ENCODE assay signal across 12 cellular contexts in the genomic region with DNA sequence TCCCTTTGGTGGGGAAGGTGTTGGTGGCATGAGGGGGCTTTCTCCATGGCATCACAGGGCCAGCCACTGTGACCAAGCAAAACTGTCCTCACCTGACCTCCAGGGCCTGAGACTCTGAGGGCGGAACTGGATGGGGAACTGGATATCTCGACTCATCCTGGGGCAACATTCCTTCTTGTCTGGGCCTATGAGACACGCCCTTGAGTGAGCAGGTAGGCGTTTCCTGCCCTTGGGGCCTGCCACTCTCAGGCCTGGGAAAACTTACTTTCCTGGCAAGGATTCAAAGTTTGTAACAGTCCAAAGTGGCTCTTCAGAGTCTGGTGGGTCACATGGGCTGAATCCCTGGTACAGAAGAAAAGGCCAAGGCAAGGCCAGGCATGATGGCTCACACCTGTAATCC. TPM values are rescaled to one million over a fixed set of nuclear protein-coding genes. Genes with fewer than 3 reads are reported as not detected.
A peak's percentile ranks its signal among the peaks of the same experiment; 100 is the strongest.
DNase-seq lines count a peak whose midpoint lies in the region; ATAC-seq and TF ChIP-seq lines count a peak whose summit lies in the region.
"Had no signal": no experiment of that assay in that cellular context is flagged by ENCODE, and none has a peak within 500 bp of the region (broad histone marks: within the 10 kb centered on the region; RNA-seq: fewer than 3 reads in every experiment).

No MANE protein-coding gene starts in this region.

- TF ChIP-seq POLR2A in stomach (IDR thresholded peaks at IDR 0.05): no peak

- DNase-seq in ACHN (peak; percentile 18), HS-5 (ENCODE audit: low read depth) (peak; percentile 39), T47D (ENCODE audit: low read depth in 1 of 2, low spot score in 1 of 2) (peak; percentile 4 to 89), left kidney (ENCODE audit: low read depth, low spot score) (peak; percentile 74), COR-L47 (lab: John Stamatoyannopoulos, UW) (no peak), stomach (no peak), NCI-H524 (lab: John Stamatoyannopoulos, UW) (no peak)
- DNase-seq: activated naive CD8-positive, alpha-beta T cell treated with anti-CD3 and anti-CD28 coated beads, Interleukin-2, amount 10 ng/mL, durations not matched to agents 7 days and 5 days; C1 segment of cervical spinal cord; midbrain; OCI-M1 had no signal

- intact Hi-C loops in stomach (cut with DNase I; ENCODE audit: low total_unique reads): no loop called here

- WGBS in stomach, 5 donors: 23 to 81% (median 40%) methylated on average over 4 of the region's 4 CpGs

- H3K9me3 ChIP-seq in stomach: peaks cover 0 to 3% (median 0%) of the 10 kb centered on the region in 4 donors

- ATAC-seq in GM21360 (IDR thresholded peaks at IDR 0.05; ENCODE audit: unreplicated experiment): no peak

- H3K36me3 ChIP-seq in stomach: peaks cover 0 to 1% (median 0%) of the 10 kb centered on the region in 4 donors

- TF ChIP-seq CTCF in stomach (IDR thresholded peaks at IDR 0.05): no peak

- in situ Hi-C loops in ACHN (cut with HindIII; ENCODE audit: low pct_ligation_motif_present, low pct_unique_long_range_greater_than_20kb, low sequenced_read_pairs): no loop called here
- in situ Hi-C loops in T47D (cut with HindIII; ENCODE audit: low pct_unique_long_range_greater_than_20kb, low sequenced_read_pairs): no loop called here

- H3K27me3 ChIP-seq in stomach: no peaks in the 10 kb centered on the region

- TF ChIP-seq EP300 in stomach (IDR thresholded peaks at IDR 0.05): no peak

- peaks cover 0 to 5% (median 2%) of the 10 kb centered on the region in 4 donors for H3K4me1 ChIP-seq in stomach

- H3K4me3 ChIP-seq in stomach: no peak overlapping the region

- no peak overlapping the region for H3K27ac ChIP-seq in stomach

RNA-seq across cellular contexts. Expression of gene MT1X, which starts 9.6 kb away (rescaled TPM):
- total RNA-seq in stomach: 1,000 to 10,000 TPM in 1 of 5 donors, 100 to 1,000 TPM in 4; 261 to 1,065 (median 315) TPM
- polyA plus RNA-seq in stomach: 1,000 to 10,000 TPM in 2 of 3 donors, 100 to 1,000 TPM in 1; 760 to 1,982 (median 1,143) TPM

RNA-seq across cellular contexts. Expression of gene MT1H, which starts 22.3 kb away (rescaled TPM):
- 10 to 100 TPM in 1 of 5 donors, not detected in 4; 33.8 TPM for total RNA-seq in stomach
- polyA plus RNA-seq in stomach: 100 to 1,000 TPM in 1 of 3 donors, 10 to 100 TPM in 2; 75.7 to 219 (median 80.0) TPM
- total RNA-seq: activated naive CD8-positive, alpha-beta T cell treated with anti-CD3 and anti-CD28 coated beads, Interleukin-2, amount 10 ng/mL, durations not matched to agents 7 days and 5 days had no signal

RNA-seq across cellular contexts. Expression of gene MT1G, which starts 24.0 kb away (rescaled TPM):
- 100 to 1,000 TPM in 3 of 5 donors, not detected in 2; 174 to 605 (median 300) TPM for total RNA-seq in stomach
- 1,000 to 10,000 TPM; 1,140 to 4,171 (median 1,738) TPM for polyA plus RNA-seq in stomach

RNA-seq across cellular contexts. Expression of gene MT1F, which starts 34.1 kb away (rescaled TPM):
- 10 to 100 TPM in 2 of 5 donors, 1 to 10 TPM in 1, not detected in 2; 7.5 to 73.3 (median 13.3) TPM for total RNA-seq in stomach
- 100 to 1,000 TPM in 2 of 3 donors, 10 to 100 TPM in 1; 87.0 to 225 (median 161) TPM for polyA plus RNA-seq in stomach

RNA-seq across cellular contexts. Expression of gene NUP93, which starts 38.0 kb away (rescaled TPM):
- 100 to 1,000 TPM in 1 of 5 donors, 10 to 100 TPM in 4; 43.2 to 184 (median 87.5) TPM for total RNA-seq in stomach
- polyA plus RNA-seq in stomach: 10 to 100 TPM; 26.7 to 46.6 (median 27.4) TPM

Comparison
In these comparisons a context has a peak if more than half of its experiments do, and no peak if none do; other contexts are left out.
1. DNase-seq: peak in ACHN (single experiment), HS-5 (single experiment), T47D (2 of 2) and left kidney (single experiment); none in COR-L47 (single experiment), stomach (single experiment) and NCI-H524 (0 of 2).